Comparison of ENCODE assay signal across 11 cellular contexts in genomic region chr13:97339989-97340361, GRCh38.
DNase-seq lines count a peak whose midpoint lies in the region; ATAC-seq and TF ChIP-seq lines count a peak whose summit lies in the region.
"Had no signal": no experiment of that assay in that cellular context is flagged by ENCODE, and none has a peak within 500 bp of the region (broad histone marks: within the 10 kb centered on the region; RNA-seq: fewer than 3 reads in every experiment).

No MANE protein-coding gene starts in this region.

- peaks cover 25% of the 10 kb centered on the region for H3K36me3 Mint-ChIP-seq in stimulated activated effector memory CD8-positive, alpha-beta T cell treated with anti-CD3 and anti-CD28 coated beads, Interleukin-12 subunit alpha, Interleukin-12 subunit beta, amount 100 ng/mL, for 72 hours
- H3K36me3 Mint-ChIP-seq in H9 (ENCODE audit: insufficient read depth in 1 of 3, low read depth in 3 of 3): no peaks in the 10 kb centered on the region

- H3K27me3 ChIP-seq in esophagus squamous epithelium (no peaks in the 10 kb centered on the region), H9 (ENCODE audit: insufficient read depth, low read length) (no peaks in the 10 kb centered on the region)

- no peak overlapping the region for H2BK20ac ChIP-seq in H9 (ENCODE audit: low read depth, low read length, poor library complexity, severe bottlenecking)

- H2AK5ac ChIP-seq in H9 (ENCODE audit: insufficient read length, low read length): no peak overlapping the region

- peak overlapping the region; percentile 26 to 79 (median 74) for H3K27ac ChIP-seq in esophagus squamous epithelium
- no peak overlapping the region for H3K27ac ChIP-seq in H9 (ENCODE audit: insufficient read length, low read depth, low read length)

- 69 to 75% methylated on average over 6 of the region's 6 CpGs for WGBS in esophagus squamous epithelium, 2 donors
- WGBS in H9 (ENCODE audit: extremely low coverage, insufficient read length, low lambda C conversion rate): no CpG with 5 or more reads among the region's 6 CpGs

- no peak overlapping the region for H2BK120ac ChIP-seq in H9 (ENCODE audit: low read depth, low read length, poor library complexity, severe bottlenecking)

- H2BK15ac ChIP-seq in H9 (ENCODE audit: low read depth, low read length): no peak overlapping the region

- no peak overlapping the region for H3K27ac Mint-ChIP-seq in stimulated activated effector memory CD8-positive, alpha-beta T cell treated with anti-CD3 and anti-CD28 coated beads, Interleukin-12 subunit alpha, Interleukin-12 subunit beta, amount 100 ng/mL, for 72 hours
- H3K27ac Mint-ChIP-seq in H9: no peak overlapping the region
- H3K27ac Mint-ChIP-seq: endodermal cell had no signal

- no peak overlapping the region for H4K91ac ChIP-seq in H9 (ENCODE audit: insufficient read length, low read depth, low read length)

- no peak overlapping the region for H4K5ac ChIP-seq in H9 (ENCODE audit: insufficient read length, low read depth, low read length)

- no peak overlapping the region for H3K4me2 ChIP-seq in H9 (ENCODE audit: insufficient read depth, insufficient read length, low read length)

- no peaks in the 10 kb centered on the region for H4K20me1 ChIP-seq in H9 (ENCODE audit: control insufficient read depth, insufficient read depth, insufficient read length)

- no peak overlapping the region for H3K9ac ChIP-seq in H9 (ENCODE audit: extremely low read depth, insufficient read length, low read length)

- no peak overlapping the region for H4K8ac ChIP-seq in H9 (replicated peaks; ENCODE audit: insufficient read length, low read depth, low read length)

- TF ChIP-seq POLR2A in esophagus squamous epithelium (IDR thresholded peaks at IDR 0.05): no peak

- intact Hi-C loops in esophagus squamous epithelium (cut with DNase I): loop anchor here (5.0 kb wide), 1 partner anchor 118 kb away; the partner anchor contains the start of gene MBNL2

- peaks cover 3 to 72% (median 21%) of the 10 kb centered on the region in 3 donors for H3K4me1 ChIP-seq in esophagus squamous epithelium
- no peaks in the 10 kb centered on the region for H3K4me1 ChIP-seq in H9 (ENCODE audit: insufficient read depth, low read length)

- H3K9me3 ChIP-seq in esophagus squamous epithelium (no peaks in the 10 kb centered on the region), H9 (ENCODE audit: control insufficient read depth, low read depth, low read length) (no peaks in the 10 kb centered on the region)
- H3K9me3 ChIP-seq: mucosa of descending colon had no signal

- no peak overlapping the region for H3K4me3 ChIP-seq in esophagus squamous epithelium
- H3K4me3 ChIP-seq: mucosa of descending colon had no signal

- no peaks in the 10 kb centered on the region for H3K79me1 ChIP-seq in H9 (ENCODE audit: insufficient read depth, low read depth, low read length, poor library complexity, severe bottlenecking)

- TF ChIP-seq CTCF in esophagus squamous epithelium (IDR thresholded peaks at IDR 0.05) (no peak), H9 (conservative IDR thresholded peaks at IDR 0.05) (no peak)

- no peak overlapping the region for H3K23ac ChIP-seq in H9 (ENCODE audit: insufficient read length, low read depth, low read length)

- no peaks in the 10 kb centered on the region for H3K23me2 ChIP-seq in H9 (ENCODE audit: insufficient read length, low read depth, low read length, poor library complexity, severe bottlenecking)

- H3K79me2 ChIP-seq in H9 (ENCODE audit: insufficient read depth, low read length): no peaks in the 10 kb centered on the region

- H3K56ac ChIP-seq in H9 (ENCODE audit: insufficient read length, low read depth, low read length): no peak overlapping the region

- no peak overlapping the region for H2AFZ ChIP-seq in H9 (ENCODE audit: low read length)

- no peak overlapping the region for H3K4ac ChIP-seq in H9 (ENCODE audit: low read depth, low read length)

- peaks cover 4% of the 10 kb centered on the region for H3K27me3 Mint-ChIP-seq in H9 (ENCODE audit: low read depth)

- peak; percentile 37 for ATAC-seq in GM19324 (IDR thresholded peaks at IDR 0.05; ENCODE audit: low FRiP score, unreplicated experiment)
- peak; percentile 3 for ATAC-seq in HG03457 (IDR thresholded peaks at IDR 0.05; ENCODE audit: unreplicated experiment)
- no peak for ATAC-seq in stimulated activated effector memory CD8-positive, alpha-beta T cell treated with anti-CD3 and anti-CD28 coated beads, Interleukin-12 subunit alpha, Interleukin-12 subunit beta, amount 100 ng/mL, for 72 hours

- peaks cover 0 to 46% (median 0%) of the 10 kb centered on the region in 3 donors for H3K36me3 ChIP-seq in esophagus squamous epithelium

- no peak overlapping the region for H3T11ph ChIP-seq in H9 (ENCODE audit: low read length)

- peak overlapping the region; percentile 8 for H3K4me3 Mint-ChIP-seq in stimulated activated effector memory CD8-positive, alpha-beta T cell treated with anti-CD3 and anti-CD28 coated beads, Interleukin-12 subunit alpha, Interleukin-12 subunit beta, amount 100 ng/mL, for 72 hours
- H3K4me3 Mint-ChIP-seq in H9: no peak overlapping the region
- H3K4me3 Mint-ChIP-seq: endodermal cell had no signal

- peaks cover 7% of the 10 kb centered on the region for H3K4me1 Mint-ChIP-seq in stimulated activated effector memory CD8-positive, alpha-beta T cell treated with anti-CD3 and anti-CD28 coated beads, Interleukin-12 subunit alpha, Interleukin-12 subunit beta, amount 100 ng/mL, for 72 hours
- H3K4me1 Mint-ChIP-seq in H9: no peaks in the 10 kb centered on the region; a peak in 1 of 4 replicates

- no peak for DNase-seq in esophagus squamous epithelium (lab: John Stamatoyannopoulos, UW)
- DNase-seq in stimulated activated effector memory CD8-positive, alpha-beta T cell treated with anti-CD3 and anti-CD28 coated beads, Interleukin-12 subunit alpha, Interleukin-12 subunit beta, amount 100 ng/mL, for 72 hours (ENCODE audit: low spot score in 2 of 2): no peak
- no peak for DNase-seq in AG08395 (ENCODE audit: low spot score)
- no peak for DNase-seq in H9
- no peak for DNase-seq in cerebellar cortex (ENCODE audit: low spot score)
- DNase-seq in stimulated activated CD4-positive, alpha-beta T cell treated with anti-CD3 and anti-CD28 coated beads, Interleukin-4, amount 100 ng/mL, for 4 hours: no peak
- DNase-seq: endodermal cell; NK-92 treated with Interleukin-12 subunit alpha and Interleukin-12 subunit beta, amount 100 ng/mL, for 24 hours had no signal

- no peak overlapping the region for H2BK12ac ChIP-seq in H9 (ENCODE audit: insufficient read length, low read depth, low read length)

- H3K9me3 Mint-ChIP-seq in stimulated activated effector memory CD8-positive, alpha-beta T cell treated with anti-CD3 and anti-CD28 coated beads, Interleukin-12 subunit alpha, Interleukin-12 subunit beta, amount 100 ng/mL, for 72 hours: no peaks in the 10 kb centered on the region
- H3K9me3 Mint-ChIP-seq in H9: no peaks in the 10 kb centered on the region
- H3K9me3 Mint-ChIP-seq: endodermal cell had no signal

- no peak overlapping the region for H3K14ac ChIP-seq in H9 (ENCODE audit: insufficient read depth, low read length)

- H3K18ac ChIP-seq in H9 (ENCODE audit: insufficient read length, low read depth, low read length): no peak overlapping the region

- no peak overlapping the region for H2BK5ac ChIP-seq in H9 (ENCODE audit: insufficient read length, low read length)
